Comparison of ENCODE assay signal across 1 cellular context in genomic region chr7:12396670-12397069, GRCh38. TPM values are rescaled to one million over a fixed set of nuclear protein-coding genes. Genes with fewer than 3 reads are reported as not detected.
"Had no signal": no experiment of that assay in that cellular context is flagged by ENCODE, and none has a peak within 500 bp of the region (broad histone marks: within the 10 kb centered on the region; RNA-seq: fewer than 3 reads in every experiment).

No MANE protein-coding gene starts in this region.

RNA-seq across cellular contexts. Expression of gene VWDE, which starts 7.0 kb away (rescaled TPM):
- total RNA-seq: G401 had no signal
